ENCODE assay signal across 8 cellular contexts in genomic region chr17:82668631-82669099, GRCh38. TPM values are rescaled to one million over a fixed set of nuclear protein-coding genes. Genes with fewer than 3 reads are reported as not detected.
A peak's percentile ranks its signal among the peaks of the same experiment; 100 is the strongest.
DNase-seq lines count a peak whose midpoint lies in the region; ATAC-seq, FAIRE-seq and TF ChIP-seq lines count a peak whose summit lies in the region.

No MANE protein-coding gene starts in this region.

- FAIRE-seq in GM12892 (lab: Jason Lieb, UNC), result peak; percentile 33

- no peak for ATAC-seq in GM21447 (IDR thresholded peaks at IDR 0.05; ENCODE audit: unreplicated experiment)
- no peak for ATAC-seq in HG03521 (IDR thresholded peaks at IDR 0.05; ENCODE audit: unreplicated experiment)

- DNase-seq in 8988T, result peak; percentile 66
- DNase-seq in GM12892 (ENCODE audit: insufficient read length), result peak; percentile 70
- peak; percentile 31 for DNase-seq in SHP77 treated with DMSO at 0.1 percent for 48 hours (lab: John Stamatoyannopoulos, UW)
- DNase-seq in astrocyte of the hippocampus (ENCODE audit: low read depth, low spot score), result peak; percentile 79
- DNase-seq in iPS-NIHi11 (ENCODE audit: low spot score), result peak; percentile 90
- peak; percentile 23 to 37 for DNase-seq in stimulated activated CD4-positive, alpha-beta T cell treated with anti-CD3 and anti-CD28 coated beads, Interleukin-12 subunit alpha, Interleukin-12 subunit beta, amount 100 ng/mL, for 24 hours (ENCODE audit: low read depth in 2 of 2)

- TF ChIP-seq POLR2A in GM12892 (IDR thresholded peaks at IDR 0.05; ENCODE audit: low read depth, low read length), result no peak

RNA-seq across cellular contexts. Expression of gene WDR45B, which starts 20.4 kb away (rescaled TPM):
- polyA plus RNA-seq in GM12892 (2012; ENCODE audit: missing spikeins), result 36.7 TPM

RNA-seq across cellular contexts. Expression of gene RAB40B, which starts 29.8 kb away (rescaled TPM):
- 1.4 TPM for polyA plus RNA-seq in GM12892 (2012; ENCODE audit: missing spikeins)

RNA-seq across cellular contexts. Expression of gene FN3KRP, which starts 47.8 kb away (rescaled TPM):
- polyA plus RNA-seq in GM12892 (2012; ENCODE audit: missing spikeins), result 31.9 TPM

Comparison
In these comparisons a context has a peak if more than half of its experiments do, and no peak if none do; other contexts are left out.
1. DNase-seq: peak in every context shown above with its lines; median percentile 90 in iPS-NIHi11; 79 in astrocyte of the hippocampus; 70 in GM12892; 66 in 8988T; 31 in SHP77 treated with DMSO at 0.1 percent for 48 hours; 30 in stimulated activated CD4-positive, alpha-beta T cell treated with anti-CD3 and anti-CD28 coated beads, Interleukin-12 subunit alpha, Interleukin-12 subunit beta, amount 100 ng/mL, for 24 hours.